In genomic region chr1:1100296-1100695, GRCh38 we compare ENCODE assay signal across 1 cellular context.
TF ChIP-seq lines count a peak whose summit lies in the region.

No MANE protein-coding gene starts in this region.

TF ChIP-seq in GM23338, 12 proteins besides CTCF, POLR2A, EP300 and RAD21:
- no peak for TF ChIP-seq STAT1 (IDR thresholded peaks at IDR 0.05; ENCODE audit: unreplicated experiment)
- 0 out of 2 replicates have a peak, but pooled peaks have one; percentile 25 for TF ChIP-seq POLR2AphosphoS5 (IDR thresholded peaks at IDR 0.05; ENCODE audit: low read depth)
- TF ChIP-seq CREB1 (CRISPR knock-in tag; IDR thresholded peaks at IDR 0.05; ENCODE audit: low read depth), result no peak
